Comparison of ENCODE assay signal across 5 cellular contexts in the genomic region with DNA sequence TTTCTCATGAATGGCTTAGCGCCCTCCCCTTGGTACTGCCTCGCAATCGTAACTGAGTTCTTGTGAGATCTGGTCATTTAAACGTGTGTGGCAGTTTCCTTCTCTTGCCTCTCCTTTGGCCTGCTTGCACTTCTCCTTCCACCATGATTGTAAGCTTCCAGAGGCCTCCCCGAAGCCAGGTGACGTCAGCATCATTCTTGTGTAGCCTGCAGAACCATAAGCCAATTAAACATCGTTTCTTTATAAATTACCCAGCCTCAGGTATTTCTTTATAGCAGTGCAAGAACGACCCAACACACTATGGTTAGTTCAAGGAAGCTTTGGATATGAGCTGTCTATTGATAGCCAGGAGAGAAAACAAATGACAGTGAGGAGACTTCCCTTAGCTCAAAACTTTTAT. TPM values are rescaled to one million over a fixed set of nuclear protein-coding genes. Genes with fewer than 3 reads are reported as not detected.
"Had no signal": no experiment of that assay in that cellular context is flagged by ENCODE, and none has a peak within 500 bp of the region (broad histone marks: within the 10 kb centered on the region; RNA-seq: fewer than 3 reads in every experiment).

No MANE protein-coding gene starts in this region.

- H2AFZ ChIP-seq: GM23338 had no signal

- H3K4me3 ChIP-seq: GM23338 had no signal

- H3K4me2 ChIP-seq: GM23338, KMS-11 had no signal

- DNase-seq: H9, HCEC 1CT, KBM-7 had no signal

- H3K27ac ChIP-seq: KMS-11 had no signal

- ATAC-seq: GM23338 had no signal

- H3K9ac ChIP-seq: KMS-11 had no signal

RNA-seq across cellular contexts. Expression of a gene that starts 29.5 kb away (rescaled TPM):
- total RNA-seq: GM23338, H9 had no signal
- polyA plus RNA-seq: GM23338 had no signal
